24 cellular contexts compared by ENCODE assay signal in genomic region chr10:102324061-102324460, GRCh38.
DNase-seq lines count a peak whose midpoint lies in the region; ATAC-seq and TF ChIP-seq lines count a peak whose summit lies in the region.
"Had no signal": no experiment of that assay in that cellular context is flagged by ENCODE, and none has a peak within 500 bp of the region (broad histone marks: within the 10 kb centered on the region; RNA-seq: fewer than 3 reads in every experiment).

No MANE protein-coding gene starts in this region.

- intact Hi-C loops in heart left ventricle (cut with DNase I) = no loop called here

- H3K27me3 ChIP-seq in cardiac muscle cell (no peaks in the 10 kb centered on the region), heart left ventricle (no peaks in the 10 kb centered on the region), brain microvascular endothelial cell (replicated peaks) (no peaks in the 10 kb centered on the region)
- H3K27me3 ChIP-seq: dorsolateral prefrontal cortex, esophagus squamous epithelium, pancreas, right lobe of liver, SJSA1, uterus had no signal

- peak in 1 of 2 donors; percentile 31 for DNase-seq in cardiac muscle cell (ENCODE audit: low read depth in 1 of 2, low spot score in 1 of 2)
- DNase-seq in heart left ventricle = no peak
- peak; percentile 15 to 40 for DNase-seq in cardiac fibroblast (ENCODE audit: low read depth in 2 of 2)
- peak; percentile 33 for DNase-seq in iPS-NIHi11 (ENCODE audit: low spot score)
- no peak for DNase-seq in activated CD8-positive, alpha-beta memory T cell treated with anti-CD3 and anti-CD28 coated beads, Interleukin-2, amount 50 U/mL, for 4 hours
- DNase-seq in brain microvascular endothelial cell = no peak
- DNase-seq: activated CD4-positive, alpha-beta T cell treated with anti-CD3 and anti-CD28 coated beads, Interleukin-2, amount 50 U/mL, for 1 hour; caudate nucleus; dorsolateral prefrontal cortex; esophagus squamous epithelium; naive thymus-derived CD4-positive, alpha-beta T cell; NCI-H1930; NCI-H345; pancreas; PC-3; right lobe of liver; T-helper 17 cell; uterus had no signal

- ATAC-seq in heart left ventricle (no peak), HG02973 (IDR thresholded peaks at IDR 0.05; ENCODE audit: unreplicated experiment) (no peak), HG02623 (IDR thresholded peaks at IDR 0.05; ENCODE audit: unreplicated experiment) (no peak)
- ATAC-seq: naive thymus-derived CD4-positive, alpha-beta T cell; pancreas; PC-3; right lobe of liver; T-helper 17 cell had no signal

- 67 to 71% (median 68%) methylated on average over 3 of the region's 3 CpGs for WGBS in heart left ventricle, 4 donors

- H3K4me1 ChIP-seq in cardiac muscle cell (ENCODE audit: low read depth) = peaks cover 26% of the 10 kb centered on the region
- peaks cover 0 to 35% (median 19%) of the 10 kb centered on the region in 12 donors for H3K4me1 ChIP-seq in heart left ventricle
- H3K4me1 ChIP-seq: esophagus squamous epithelium, right lobe of liver, SJSA1, uterus had no signal

- H3K4me3 ChIP-seq in cardiac muscle cell (no peak overlapping the region), heart left ventricle (no peak overlapping the region), cardiac fibroblast (replicated peaks in 1 of 2; ENCODE audit: low read depth in 2 of 2, low read length in 2 of 2) (no peak overlapping the region), brain microvascular endothelial cell (ENCODE audit: low read depth, low read length) (no peak overlapping the region)
- H3K4me3 ChIP-seq: dorsolateral prefrontal cortex, esophagus squamous epithelium, pancreas, right lobe of liver, SJSA1, uterus had no signal

- H3K27ac ChIP-seq in cardiac muscle cell (peak overlapping the region; percentile 42), heart left ventricle (no peak overlapping the region), brain microvascular endothelial cell (no peak overlapping the region)
- H3K27ac ChIP-seq: C4-2B, dorsolateral prefrontal cortex, esophagus squamous epithelium, KMS-11, pancreas, right lobe of liver, SJSA1, uterus, VCaP had no signal

- in situ Hi-C loops in brain microvascular endothelial cell (cut with HindIII; ENCODE audit: low pct_ligation_motif_present, low sequenced_read_pairs) = no loop called here

- H3K9me3 ChIP-seq in cardiac muscle cell (ENCODE audit: low read depth) (no peaks in the 10 kb centered on the region), heart left ventricle (no peaks in the 10 kb centered on the region)
- H3K9me3 ChIP-seq: esophagus squamous epithelium, pancreas, right lobe of liver, SJSA1, uterus had no signal

- no peak for TF ChIP-seq POLR2A in heart left ventricle (IDR thresholded peaks at IDR 0.05)

- no peaks in the 10 kb centered on the region for H3K36me3 ChIP-seq in cardiac muscle cell
- peaks cover 0 to 11% (median 0%) of the 10 kb centered on the region in 9 donors for H3K36me3 ChIP-seq in heart left ventricle
- H3K36me3 ChIP-seq in brain microvascular endothelial cell (replicated peaks) = no peaks in the 10 kb centered on the region
- H3K36me3 ChIP-seq: pancreas, right lobe of liver, uterus had no signal

- TF ChIP-seq CTCF in cardiac muscle cell (IDR thresholded peaks at IDR 0.05; ENCODE audit: low read depth, low read length) = no peak
- TF ChIP-seq CTCF in heart left ventricle (IDR thresholded peaks at IDR 0.05) = no peak
- no peak for TF ChIP-seq CTCF in cardiac fibroblast (IDR thresholded peaks at IDR 0.05; ENCODE audit: low read depth, low read length)
- TF ChIP-seq CTCF in brain microvascular endothelial cell (IDR thresholded peaks at IDR 0.05; ENCODE audit: low read depth, low read length, missing control alignments) = no peak

Comparison
In these comparisons a context has a peak if more than half of its experiments do, and no peak if none do; other contexts are left out.
1. DNase-seq: peak in cardiac fibroblast (2 of 2) and iPS-NIHi11 (single experiment); none in heart left ventricle (0 of 5), activated CD8-positive, alpha-beta memory T cell treated with anti-CD3 and anti-CD28 coated beads, Interleukin-2, amount 50 U/mL, for 4 hours (single experiment) and brain microvascular endothelial cell (single experiment).